24 cellular contexts compared by ENCODE assay signal in the genomic region with DNA sequence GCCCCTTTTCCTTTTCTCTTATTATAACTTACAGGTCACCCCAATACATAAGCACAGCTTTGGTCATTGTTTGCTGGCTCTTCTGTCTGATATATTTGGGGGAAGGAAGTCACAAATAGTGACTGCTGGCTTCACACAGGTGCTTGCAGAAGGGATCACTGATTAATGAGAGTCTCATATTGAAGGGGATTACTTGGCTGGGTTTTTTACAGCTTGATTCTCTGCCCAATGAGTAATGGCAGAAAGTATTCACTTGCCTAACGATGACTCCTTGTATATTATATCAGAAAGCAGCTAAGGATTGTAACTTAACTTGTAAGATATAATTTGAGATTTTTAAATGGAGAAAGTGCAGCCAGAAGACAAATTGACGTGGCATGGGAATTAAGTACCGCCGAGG.
"Had no signal": no experiment of that assay in that cellular context is flagged by ENCODE, and none has a peak within 500 bp of the region (broad histone marks: within the 10 kb centered on the region; RNA-seq: fewer than 3 reads in every experiment).

No MANE protein-coding gene starts in this region.

- H3K9me3 ChIP-seq: gastrocnemius medialis, thyroid gland had no signal

- H3K27ac ChIP-seq: dorsolateral prefrontal cortex, epithelial cell of prostate, thyroid gland had no signal

- ATAC-seq: activated CD8-positive, alpha-beta memory T cell treated with anti-CD3 and anti-CD28 coated beads, Interleukin-2, amount 10 ng/mL, durations not matched to agents 7 days and 5 days; activated T-helper 17 cell treated with anti-CD3 and anti-CD28 coated beads, Interleukin-2, amount 50 U/mL, for 72 hours; gastrocnemius medialis; left lobe of liver had no signal

- DNase-seq: activated CD4-positive, alpha-beta memory T cell treated with anti-CD3 and anti-CD28 coated beads, Interleukin-2, amount 10 ng/mL, durations not matched to agents 7 days and 5 days; activated CD4-positive, alpha-beta T cell treated with anti-CD3 and anti-CD28 coated beads for 48 hours; activated CD4-positive, CD25-positive, alpha-beta regulatory T cell; activated CD8-positive, alpha-beta memory T cell treated with anti-CD3 and anti-CD28 coated beads, Interleukin-2, amount 10 ng/mL, durations not matched to agents 7 days and 5 days; activated naive CD4-positive, alpha-beta T cell; activated naive CD8-positive, alpha-beta T cell treated with anti-CD3 and anti-CD28 coated beads for 36 hours; amniotic stem cell; dorsolateral prefrontal cortex; gastrocnemius medialis; head of caudate nucleus; kidney; retina; stimulated activated CD4-positive, alpha-beta T cell treated with anti-CD3 and anti-CD28 coated beads, Interleukin-12 subunit alpha, Interleukin-12 subunit beta, amount 100 ng/mL, for 4 hours; stimulated activated CD4-positive, alpha-beta T cell treated with anti-CD3 and anti-CD28 coated beads, Interleukin-1b, Interleukin-23, amount 100 ng/mL, for 48 hours; stimulated activated CD8-positive, alpha-beta memory T cell treated with anti-CD3 and anti-CD28 coated beads, Interleukin-4, amount 100 ng/mL, for 48 hours; stimulated activated naive CD4-positive, alpha-beta T cell; T-helper 9 cell; thyroid gland had no signal

- H3K36me3 Mint-ChIP-seq: activated CD8-positive, alpha-beta memory T cell treated with anti-CD3 and anti-CD28 coated beads, Interleukin-2, amount 10 ng/mL, durations not matched to agents 7 days and 5 days; activated naive CD8-positive, alpha-beta T cell treated with anti-CD3 and anti-CD28 coated beads for 36 hours; mesothelial cell of epicardium; natural killer cell treated with Interleukin-12 subunit alpha and Interleukin-12 subunit beta and Interleukin-15 and Interleukin-18, amount 100 ng/mL, for 72 hours had no signal

- H3K27me3 ChIP-seq: dorsolateral prefrontal cortex, gastrocnemius medialis, thyroid gland had no signal

- H3K36me3 ChIP-seq: gastrocnemius medialis, thyroid gland had no signal

- H3K4me1 ChIP-seq: thyroid gland had no signal

- H3K27ac Mint-ChIP-seq: activated CD4-positive, alpha-beta memory T cell treated with anti-CD3 and anti-CD28 coated beads, Interleukin-2, amount 10 ng/mL, durations not matched to agents 7 days and 5 days; activated CD8-positive, alpha-beta memory T cell treated with anti-CD3 and anti-CD28 coated beads, Interleukin-2, amount 10 ng/mL, durations not matched to agents 7 days and 5 days; activated naive CD8-positive, alpha-beta T cell treated with anti-CD3 and anti-CD28 coated beads for 36 hours; activated T-helper 17 cell treated with anti-CD3 and anti-CD28 coated beads, Interleukin-2, amount 50 U/mL, for 72 hours; mesothelial cell of epicardium; natural killer cell treated with Interleukin-12 subunit alpha and Interleukin-12 subunit beta and Interleukin-15 and Interleukin-18, amount 100 ng/mL, for 72 hours had no signal

- H3K9me3 Mint-ChIP-seq: activated CD4-positive, alpha-beta memory T cell treated with anti-CD3 and anti-CD28 coated beads, Interleukin-2, amount 10 ng/mL, durations not matched to agents 7 days and 5 days; activated naive CD8-positive, alpha-beta T cell treated with anti-CD3 and anti-CD28 coated beads for 36 hours; activated T-helper 17 cell treated with anti-CD3 and anti-CD28 coated beads, Interleukin-2, amount 50 U/mL, for 72 hours; natural killer cell treated with Interleukin-12 subunit alpha and Interleukin-12 subunit beta and Interleukin-15 and Interleukin-18, amount 100 ng/mL, for 72 hours had no signal

- H3K4me3 Mint-ChIP-seq: activated CD4-positive, alpha-beta memory T cell treated with anti-CD3 and anti-CD28 coated beads, Interleukin-2, amount 10 ng/mL, durations not matched to agents 7 days and 5 days; activated CD8-positive, alpha-beta memory T cell treated with anti-CD3 and anti-CD28 coated beads, Interleukin-2, amount 10 ng/mL, durations not matched to agents 7 days and 5 days; activated naive CD8-positive, alpha-beta T cell treated with anti-CD3 and anti-CD28 coated beads for 36 hours; activated T-helper 17 cell treated with anti-CD3 and anti-CD28 coated beads, Interleukin-2, amount 50 U/mL, for 72 hours; mesothelial cell of epicardium; natural killer cell treated with Interleukin-12 subunit alpha and Interleukin-12 subunit beta and Interleukin-15 and Interleukin-18, amount 100 ng/mL, for 72 hours had no signal

- H3K4me1 Mint-ChIP-seq: activated CD4-positive, alpha-beta memory T cell treated with anti-CD3 and anti-CD28 coated beads, Interleukin-2, amount 10 ng/mL, durations not matched to agents 7 days and 5 days; activated CD8-positive, alpha-beta memory T cell treated with anti-CD3 and anti-CD28 coated beads, Interleukin-2, amount 10 ng/mL, durations not matched to agents 7 days and 5 days; activated naive CD8-positive, alpha-beta T cell treated with anti-CD3 and anti-CD28 coated beads for 36 hours; activated T-helper 17 cell treated with anti-CD3 and anti-CD28 coated beads, Interleukin-2, amount 50 U/mL, for 72 hours had no signal

- H3K4me3 ChIP-seq: dorsolateral prefrontal cortex, gastrocnemius medialis, lung, thyroid gland had no signal
